22 cellular contexts compared by ENCODE assay signal in genomic region chr3:63029921-63030320, GRCh38.
DNase-seq lines count a peak whose midpoint lies in the region; FAIRE-seq and TF ChIP-seq lines count a peak whose summit lies in the region.
"Had no signal": no experiment of that assay in that cellular context is flagged by ENCODE, and none has a peak within 500 bp of the region (broad histone marks: within the 10 kb centered on the region; RNA-seq: fewer than 3 reads in every experiment).

No MANE protein-coding gene starts in this region.

- no peaks in the 10 kb centered on the region for H3K79me2 ChIP-seq in astrocyte (ENCODE audit: insufficient read depth, low read length)
- no peaks in the 10 kb centered on the region for H3K79me2 ChIP-seq in mesendoderm (ENCODE audit: control insufficient read depth, insufficient read depth, low read length)

- H3K27me3 Mint-ChIP-seq in astrocyte (ENCODE audit: low read depth, unreplicated experiment) = no peaks in the 10 kb centered on the region
- H3K27me3 Mint-ChIP-seq: B cell; CD4-positive, alpha-beta T cell had no signal

- TF ChIP-seq CTCF in astrocyte (IDR thresholded peaks at IDR 0.05; ENCODE audit: insufficient read depth, low read depth, low read length) (no peak), dorsolateral prefrontal cortex (IDR thresholded peaks at IDR 0.05 in 54 of 56, conservative IDR thresholded peaks at IDR 0.05 in 2 of 56; ENCODE audit: low read depth in 1 of 56, partially characterized antibody in 56 of 56) (no peak)

- no peaks in the 10 kb centered on the region for H3K4me1 Mint-ChIP-seq in astrocyte (ENCODE audit: low read depth, unreplicated experiment)
- H3K4me1 Mint-ChIP-seq: B cell had no signal

- no peak overlapping the region for H4K8ac ChIP-seq in mesendoderm (ENCODE audit: low read depth, low read length)

- H4K5ac ChIP-seq in mesendoderm (ENCODE audit: low read length) = no peak overlapping the region

- intact Hi-C loops in dorsolateral prefrontal cortex (cut with DNase I) = no loop called here

- H3K36me3 Mint-ChIP-seq in astrocyte (ENCODE audit: low read depth, unreplicated experiment) = no peaks in the 10 kb centered on the region
- H3K36me3 Mint-ChIP-seq: CD8-positive, alpha-beta T cell had no signal

- H3K36me3 ChIP-seq in astrocyte (ENCODE audit: insufficient read depth, low read length) = no peaks in the 10 kb centered on the region
- H3K36me3 ChIP-seq in mesendoderm (ENCODE audit: control insufficient read depth, insufficient read depth, low read length) = no peaks in the 10 kb centered on the region
- H3K36me3 ChIP-seq: BLaER1 treated with 17β-estradiol and CSF1 and Interleukin-3, amounts not matched to agents 10 nM and 100 nM had no signal

- no peak overlapping the region for H3K56ac ChIP-seq in mesendoderm (ENCODE audit: low read length)

- H3K4me2 ChIP-seq in astrocyte (ENCODE audit: low read length) (no peak overlapping the region), mesendoderm (ENCODE audit: low read length) (no peak overlapping the region)
- H3K4me2 ChIP-seq: A549; BLaER1 treated with 17β-estradiol and CSF1 and Interleukin-3, amounts not matched to agents 10 nM and 100 nM had no signal

- no peaks in the 10 kb centered on the region for H4K20me1 ChIP-seq in astrocyte (ENCODE audit: insufficient read depth, low read length)
- H4K20me1 ChIP-seq: BLaER1 treated with 17β-estradiol and CSF1 and Interleukin-3, amounts not matched to agents 10 nM and 100 nM had no signal

- H2AFZ ChIP-seq in astrocyte (ENCODE audit: low read depth, low read length) = no peak overlapping the region

- H3K9me3 Mint-ChIP-seq in astrocyte (ENCODE audit: unreplicated experiment) = peaks cover 5% of the 10 kb centered on the region

- peak; percentile 36 for DNase-seq in NCI-H2029 treated with DMSO at 0.1 percent for 48 hours (lab: John Stamatoyannopoulos, UW)
- no peak for DNase-seq in NCI-H2029 (lab: John Stamatoyannopoulos, UW)
- DNase-seq in astrocyte (ENCODE audit: low read depth) = peak; percentile 20
- DNase-seq in mesendoderm = no peak
- no peak for DNase-seq in GM19239 (ENCODE audit: insufficient read length, low spot score)
- DNase-seq in dorsolateral prefrontal cortex = no peak
- no peak for DNase-seq in activated T-cell treated with anti-CD3 and anti-CD28 coated beads, Interleukin-2, amount 50 U/mL, for 48 hours
- DNase-seq: AML-193; Caco-2; Calu3; CD4-positive, alpha-beta T cell; CD8-positive, alpha-beta T cell; DMS79 treated with DMSO at 0.1 percent for 48 hours; GF-D8 had no signal

- no peaks in the 10 kb centered on the region for H3K9me3 ChIP-seq in astrocyte (ENCODE audit: insufficient read depth, low read depth, low read length)
- H3K9me3 ChIP-seq: A549, Caco-2 had no signal

- H3K9ac ChIP-seq in astrocyte (ENCODE audit: low read length) = no peak overlapping the region
- H3K9ac ChIP-seq in mesendoderm (ENCODE audit: low read length) = no peak overlapping the region
- H3K9ac ChIP-seq: BLaER1 treated with 17β-estradiol and CSF1 and Interleukin-3, amounts not matched to agents 10 nM and 100 nM had no signal

- H2BK15ac ChIP-seq in mesendoderm (replicated peaks; ENCODE audit: low read depth) = no peak overlapping the region

- no peak overlapping the region for H3K27ac Mint-ChIP-seq in astrocyte (ENCODE audit: unreplicated experiment)
- H3K27ac Mint-ChIP-seq: B cell; CD4-positive, alpha-beta T cell; CD8-positive, alpha-beta T cell had no signal

- H2BK5ac ChIP-seq in mesendoderm (ENCODE audit: low read length) = no peak overlapping the region

- H3K27me3 ChIP-seq in astrocyte (ENCODE audit: insufficient read depth, low read length) (no peaks in the 10 kb centered on the region), mesendoderm (ENCODE audit: insufficient read depth, low read length, poor library complexity) (no peaks in the 10 kb centered on the region), dorsolateral prefrontal cortex (no peaks in the 10 kb centered on the region)
- H3K27me3 ChIP-seq: BLaER1 treated with 17β-estradiol and CSF1 and Interleukin-3, amounts not matched to agents 10 nM and 100 nM had no signal

- no peak overlapping the region for H3K4ac ChIP-seq in mesendoderm (ENCODE audit: low read depth, low read length)

- H3K27ac ChIP-seq in astrocyte (ENCODE audit: low read depth, low read length) (no peak overlapping the region), mesendoderm (ENCODE audit: low read depth, low read length) (no peak overlapping the region), dorsolateral prefrontal cortex (no peak overlapping the region)
- H3K27ac ChIP-seq: 22Rv1; A549; BLaER1 treated with 17β-estradiol and CSF1 and Interleukin-3, amounts not matched to agents 10 nM and 100 nM; C4-2B had no signal

- H2BK120ac ChIP-seq in mesendoderm (ENCODE audit: low read depth, low read length) = no peak overlapping the region

- H3K4me3 ChIP-seq in astrocyte (ENCODE audit: insufficient read depth, low read depth, low read length) (no peak overlapping the region), mesendoderm (ENCODE audit: low read length) (no peak overlapping the region), dorsolateral prefrontal cortex (no peak overlapping the region)
- H3K4me3 ChIP-seq: A549; BLaER1 treated with 17β-estradiol and CSF1 and Interleukin-3, amounts not matched to agents 10 nM and 100 nM had no signal

- FAIRE-seq in astrocyte (lab: Jason Lieb, UNC) = no peak
- FAIRE-seq in GM19239 (lab: Jason Lieb, UNC) = no peak
- FAIRE-seq: A549, D721Med, G401.6, GM12891 had no signal

- H3K18ac ChIP-seq in mesendoderm (ENCODE audit: low read length) = peak overlapping the region; percentile 75

- no peak overlapping the region for H3K23ac ChIP-seq in mesendoderm (ENCODE audit: low read length)

- WGBS in mesendoderm (ENCODE audit: extremely low coverage, insufficient coverage, low lambda C conversion rate) = no CpG with 5 or more reads among the region's 1 CpG

- H3K79me1 ChIP-seq in mesendoderm (ENCODE audit: low read length) = no peaks in the 10 kb centered on the region

- H3K4me3 Mint-ChIP-seq in astrocyte (ENCODE audit: unreplicated experiment) = no peak overlapping the region
- H3K4me3 Mint-ChIP-seq: B cell; CD4-positive, alpha-beta T cell; CD8-positive, alpha-beta T cell had no signal

- no peaks in the 10 kb centered on the region for H3K4me1 ChIP-seq in astrocyte (ENCODE audit: insufficient read depth, low read length)
- peaks cover 2% of the 10 kb centered on the region for H3K4me1 ChIP-seq in mesendoderm (ENCODE audit: control insufficient read depth, low read depth, low read length)
- H3K4me1 ChIP-seq: A549, Caco-2 had no signal

- H2AK5ac ChIP-seq in mesendoderm (ENCODE audit: low read length) = no peak overlapping the region

Comparison
In these comparisons a context has a peak if more than half of its experiments do, and no peak if none do; other contexts are left out.
1. DNase-seq: peak in NCI-H2029 treated with DMSO at 0.1 percent for 48 hours (single experiment) and astrocyte (single experiment); none in NCI-H2029 (single experiment), mesendoderm (single experiment), GM19239 (single experiment), dorsolateral prefrontal cortex (0 of 10) and activated T-cell treated with anti-CD3 and anti-CD28 coated beads, Interleukin-2, amount 50 U/mL, for 48 hours (0 of 2).